Comparison of ENCODE assay signal across 25 cellular contexts in genomic region chr11:126444072-126444471, GRCh38.
"Had no signal": no experiment of that assay in that cellular context is flagged by ENCODE, and none has a peak within 500 bp of the region (broad histone marks: within the 10 kb centered on the region; RNA-seq: fewer than 3 reads in every experiment).

No MANE protein-coding gene starts in this region.

- H3K9me3 Mint-ChIP-seq: activated CD4-positive, alpha-beta memory T cell treated with anti-CD3 and anti-CD28 coated beads for 36 hours; activated naive CD4-positive, alpha-beta T cell treated with anti-CD3 and anti-CD28 coated beads, Interleukin-2, amount 10 ng/mL, durations not matched to agents 7 days and 5 days; activated naive CD8-positive, alpha-beta T cell treated with anti-CD3 and anti-CD28 coated beads, Interleukin-2, amount 10 ng/mL, durations not matched to agents 7 days and 5 days; activated T-helper 1 cell treated with anti-CD3 and anti-CD28 coated beads, Interleukin-12 subunit alpha, Interleukin-12 subunit beta, Interleukin-2, Interleukin-4 antibody, amounts not matched to agents 30 ng/mL and 10 ng/mL and 1 ng/mL, durations not matched to agents 14 hours and 24 hours and 36 hours; effector memory CD8-positive, alpha-beta T cell; mesothelial cell of epicardium; naive B cell; T-helper 2 cell treated with Interferon-gamma antibody and Interleukin-4, amounts not matched to agents 5 μg/mL and 100 μg/mL, for 36 hours had no signal

- H3K9me3 ChIP-seq: ascending aorta, heart right ventricle, spleen, testis, transverse colon had no signal

- H3K27me3 ChIP-seq: ascending aorta, testis had no signal

- H3K36me3 Mint-ChIP-seq: activated CD4-positive, alpha-beta memory T cell treated with anti-CD3 and anti-CD28 coated beads for 36 hours; activated naive CD4-positive, alpha-beta T cell treated with anti-CD3 and anti-CD28 coated beads, Interleukin-2, amount 10 ng/mL, durations not matched to agents 7 days and 5 days; activated naive CD8-positive, alpha-beta T cell treated with anti-CD3 and anti-CD28 coated beads, Interleukin-2, amount 10 ng/mL, durations not matched to agents 7 days and 5 days; brain; mesothelial cell of epicardium; naive B cell had no signal

- DNase-seq: activated CD4-positive, alpha-beta memory T cell treated with anti-CD3 and anti-CD28 coated beads for 36 hours; activated CD4-positive, alpha-beta T cell treated with anti-CD3 and anti-CD28 coated beads for 48 hours; activated CD8-positive, alpha-beta memory T cell treated with anti-CD3 and anti-CD28 coated beads, Interleukin-2, amount 50 U/mL, for 4 hours; activated effector memory CD4-positive, alpha-beta T cell treated with anti-CD3 and anti-CD28 coated beads, Interleukin-2, amount 50 U/mL, for 16 hours; activated naive CD4-positive, alpha-beta T cell treated with anti-CD3 and anti-CD28 coated beads, Interleukin-2, amount 10 ng/mL, durations not matched to agents 7 days and 5 days; activated naive CD8-positive, alpha-beta T cell treated with anti-CD3 and anti-CD28 coated beads, Interleukin-2, amount 10 ng/mL, durations not matched to agents 7 days and 5 days; activated T-cell treated with anti-CD3 and anti-CD28 coated beads, Interleukin-2, amount 50 U/mL, for 1 hour; cortex of kidney; effector memory CD8-positive, alpha-beta T cell; erythroblast; heart right ventricle; naive B cell; posterior cingulate gyrus; spleen; stimulated activated naive CD8-positive, alpha-beta T cell treated with anti-CD3 and anti-CD28 coated beads, Interleukin-15, Interleukin-2, amounts not matched to agents 100 U/mL and 50 U/mL, for 24 hours; testis; transverse colon had no signal

- H3K27ac ChIP-seq: ascending aorta, cardiac muscle cell, heart right ventricle, spleen, testis, transverse colon, VCaP had no signal

- H3K4me3 Mint-ChIP-seq: activated CD4-positive, alpha-beta memory T cell treated with anti-CD3 and anti-CD28 coated beads for 36 hours; activated naive CD4-positive, alpha-beta T cell treated with anti-CD3 and anti-CD28 coated beads, Interleukin-2, amount 10 ng/mL, durations not matched to agents 7 days and 5 days; activated naive CD8-positive, alpha-beta T cell treated with anti-CD3 and anti-CD28 coated beads, Interleukin-2, amount 10 ng/mL, durations not matched to agents 7 days and 5 days; activated T-helper 1 cell treated with anti-CD3 and anti-CD28 coated beads, Interleukin-12 subunit alpha, Interleukin-12 subunit beta, Interleukin-2, Interleukin-4 antibody, amounts not matched to agents 30 ng/mL and 10 ng/mL and 1 ng/mL, durations not matched to agents 14 hours and 24 hours and 36 hours; effector memory CD8-positive, alpha-beta T cell; mesothelial cell of epicardium; naive B cell; T-helper 2 cell treated with Interferon-gamma antibody and Interleukin-4, amounts not matched to agents 5 μg/mL and 100 μg/mL, for 36 hours had no signal

- H3K4me3 ChIP-seq: ascending aorta, cardiac muscle cell, heart right ventricle, spleen, testis, transverse colon had no signal

- H3K36me3 ChIP-seq: ascending aorta, cardiac muscle cell, heart right ventricle, spleen, transverse colon had no signal

- H3K4me1 ChIP-seq: ascending aorta had no signal

- H3K27ac Mint-ChIP-seq: activated CD4-positive, alpha-beta memory T cell treated with anti-CD3 and anti-CD28 coated beads for 36 hours; activated naive CD4-positive, alpha-beta T cell treated with anti-CD3 and anti-CD28 coated beads, Interleukin-2, amount 10 ng/mL, durations not matched to agents 7 days and 5 days; activated naive CD8-positive, alpha-beta T cell treated with anti-CD3 and anti-CD28 coated beads, Interleukin-2, amount 10 ng/mL, durations not matched to agents 7 days and 5 days; activated T-helper 1 cell treated with anti-CD3 and anti-CD28 coated beads, Interleukin-12 subunit alpha, Interleukin-12 subunit beta, Interleukin-2, Interleukin-4 antibody, amounts not matched to agents 30 ng/mL and 10 ng/mL and 1 ng/mL, durations not matched to agents 14 hours and 24 hours and 36 hours; mesothelial cell of epicardium had no signal

- ATAC-seq: effector memory CD8-positive, alpha-beta T cell; heart right ventricle; right cardiac atrium; stimulated activated naive CD8-positive, alpha-beta T cell treated with anti-CD3 and anti-CD28 coated beads, Interleukin-15, Interleukin-2, amounts not matched to agents 100 U/mL and 50 U/mL, for 24 hours had no signal
